Comparison of ENCODE assay signal across 8 cellular contexts in genomic region chr16:15016354-15016753, GRCh38. TPM values are rescaled to one million over a fixed set of nuclear protein-coding genes. Genes with fewer than 3 reads are reported as not detected.
A peak's percentile ranks its signal among the peaks of the same experiment; 100 is the strongest.
DNase-seq lines count a peak whose midpoint lies in the region; ATAC-seq and TF ChIP-seq lines count a peak whose summit lies in the region.
"Not testable (repeated sequence)": the region's sequence is repeated elsewhere in the genome, so short reads cannot be mapped to it uniquely, and the experiment has no call there.

No MANE protein-coding gene starts in this region.

- H3F3A ChIP-seq in OCI-LY1 (ENCODE audit: insufficient read depth, low read length), result not testable (repeated sequence)

- not testable (repeated sequence) for TF ChIP-seq POLR2A in body of pancreas (IDR thresholded peaks at IDR 0.05)

- H3K36me3 Mint-ChIP-seq in CD4-positive, alpha-beta T cell (ENCODE audit: low read depth), result peaks cover 57% of the 10 kb centered on the region
- H3K36me3 Mint-ChIP-seq in type B pancreatic cell, result peaks cover 34% of the 10 kb centered on the region

- not testable (repeated sequence) for H3K4me3 Mint-ChIP-seq in CD4-positive, alpha-beta T cell; type B pancreatic cell

- ATAC-seq in CD4-positive, alpha-beta T cell (ENCODE audit: poor library complexity); body of pancreas: not testable (repeated sequence)
- ATAC-seq in psoas muscle, result peak in 2 of 4 donors; percentile 7 to 11

- DNase-seq in CD4-positive, alpha-beta T cell; body of pancreas; psoas muscle; type B pancreatic cell (ENCODE audit: extremely low spot score, unreplicated experiment): not testable (repeated sequence)
- DNase-seq in UCSD-AML1 (lab: John Stamatoyannopoulos, UW; ENCODE audit: unreplicated experiment) (peak; percentile 38), fibroblast of lung (ENCODE audit: low read depth in 2 of 2) (peak in 1 of 2 donors; percentile 29), lung microvascular endothelial cell (ENCODE audit: low read depth in 2 of 2) (peak; percentile 58 to 78)

- not testable (repeated sequence) for H3K9me3 ChIP-seq in CD4-positive, alpha-beta T cell (ENCODE audit: control insufficient read depth, low read length); OCI-LY1 (ENCODE audit: low read length); body of pancreas; fibroblast of lung (ENCODE audit: control insufficient read depth, insufficient read depth, low read depth, low read length); psoas muscle

- H3K36me3 ChIP-seq in OCI-LY1 (ENCODE audit: insufficient read depth, low read length) (peaks cover 26% of the 10 kb centered on the region; the same call in 1 of the 2 replicates), body of pancreas (replicated peaks in 1 of 2; ENCODE audit: insufficient read depth in 1 of 2, low read depth in 2 of 2) (peaks cover 0 to 26% of the 10 kb centered on the region in 2 donors), fibroblast of lung (ENCODE audit: control insufficient read depth, insufficient read depth, low read length) (peaks cover 11% of the 10 kb centered on the region), psoas muscle (ENCODE audit: insufficient read depth in 1 of 2, low read depth in 1 of 2) (peaks cover 5 to 28% of the 10 kb centered on the region in 2 donors)

- not testable (repeated sequence) for H3K79me2 ChIP-seq in OCI-LY1 (ENCODE audit: insufficient read depth, low read length); fibroblast of lung (ENCODE audit: control insufficient read depth, insufficient read depth, low read length)

- peak overlapping the region; percentile 80 for H3K27ac Mint-ChIP-seq in CD4-positive, alpha-beta T cell
- peak overlapping the region; percentile 50 for H3K27ac Mint-ChIP-seq in type B pancreatic cell

- H4K20me1 ChIP-seq in OCI-LY1 (ENCODE audit: insufficient read depth, low read length); fibroblast of lung (ENCODE audit: control insufficient read depth, extremely low read depth, insufficient read depth, low read length): not testable (repeated sequence)

- H3K4me3 ChIP-seq in OCI-LY1 (ENCODE audit: low read depth, low read length, poor library complexity, severe bottlenecking); body of pancreas; fibroblast of lung (replicated peaks in 1 of 4; ENCODE audit: control extremely low read depth in 1 of 4, insufficient read depth in 1 of 4, low read depth in 3 of 4, low read length in 4 of 4); psoas muscle: not testable (repeated sequence)

- not testable (repeated sequence) for TF ChIP-seq CTCF in CD4-positive, alpha-beta T cell (IDR thresholded peaks at IDR 0.05); OCI-LY1 (IDR thresholded peaks at IDR 0.05; ENCODE audit: low read length); body of pancreas (IDR thresholded peaks at IDR 0.05); fibroblast of lung (conservative IDR thresholded peaks at IDR 0.05 in 1 of 2, IDR thresholded peaks at IDR 0.05 in 1 of 2; ENCODE audit: low read depth in 1 of 2, low read length in 2 of 2); psoas muscle (IDR thresholded peaks at IDR 0.05); type B pancreatic cell (conservative IDR thresholded peaks at IDR 0.05)

- not testable (repeated sequence) for H3K4me1 ChIP-seq in OCI-LY1 (ENCODE audit: insufficient read depth, low read length, severe bottlenecking)
- H3K4me1 ChIP-seq in body of pancreas (peaks cover 14% of the 10 kb centered on the region), fibroblast of lung (ENCODE audit: control insufficient read depth, extremely low read depth, insufficient read depth, low read length) (peaks cover 12% of the 10 kb centered on the region), psoas muscle (peaks cover 25% of the 10 kb centered on the region)

- H2AFZ ChIP-seq in OCI-LY1 (ENCODE audit: low read length); fibroblast of lung (ENCODE audit: low read length): not testable (repeated sequence)

- H3K9me3 Mint-ChIP-seq in CD4-positive, alpha-beta T cell; type B pancreatic cell: not testable (repeated sequence)

- not testable (repeated sequence) for H3K9ac ChIP-seq in OCI-LY1 (ENCODE audit: low read length); fibroblast of lung (ENCODE audit: insufficient read depth, low read length)

- POLR2A ChIA-PET in CD4-positive, alpha-beta T cell (lab: Charles Lee), result not testable (repeated sequence)

- peaks cover 33% of the 10 kb centered on the region for H3K4me1 Mint-ChIP-seq in CD4-positive, alpha-beta T cell (ENCODE audit: low read depth)
- not testable (repeated sequence) for H3K4me1 Mint-ChIP-seq in type B pancreatic cell (ENCODE audit: unreplicated experiment)

- not testable (repeated sequence) for H3K9me2 ChIP-seq in OCI-LY1 (ENCODE audit: low read depth, low read length)

- not testable (repeated sequence) for H3K27ac ChIP-seq in CD4-positive, alpha-beta T cell (ENCODE audit: low read depth, low read length)
- H3K27ac ChIP-seq in OCI-LY1 (ENCODE audit: low read depth, low read length, poor library complexity, severe bottlenecking), result peak overlapping the region; percentile 10
- H3K27ac ChIP-seq in body of pancreas, result peak overlapping the region in 3 of 4 donors; percentile 10 to 39 (median 20)
- peak overlapping the region; percentile 36 for H3K27ac ChIP-seq in fibroblast of lung (ENCODE audit: insufficient read depth, low read length)
- peak overlapping the region; percentile 83 for H3K27ac ChIP-seq in psoas muscle

- not testable (repeated sequence) for H3K4me2 ChIP-seq in OCI-LY1 (ENCODE audit: low read length); fibroblast of lung (ENCODE audit: extremely low read depth, insufficient read depth, low read length)

- H3K27me3 ChIP-seq in CD4-positive, alpha-beta T cell (ENCODE audit: control insufficient read depth, insufficient read depth, low read length); OCI-LY1 (ENCODE audit: insufficient read depth, low read length); body of pancreas; fibroblast of lung (ENCODE audit: control insufficient read depth, insufficient read depth, low read length); psoas muscle (ENCODE audit: insufficient read depth in 3 of 3, low read length in 2 of 3): not testable (repeated sequence)

- 74 to 93% methylated on average over 4 of the region's 4 CpGs for WGBS in body of pancreas, 2 donors
- 45 to 69% (median 46%) methylated on average over 4 of the region's 4 CpGs for WGBS in psoas muscle, 3 donors

- CTCF ChIA-PET in CD4-positive, alpha-beta T cell (lab: Charles Lee), result not testable (repeated sequence)

- intact Hi-C loops in CD4-positive, alpha-beta T cell (cut with DNase I, micrococcal nuclease); body of pancreas (cut with DNase I); psoas muscle (cut with DNase I): not testable (repeated sequence)

- not testable (repeated sequence) for H3K27me3 Mint-ChIP-seq in CD4-positive, alpha-beta T cell; type B pancreatic cell

RNA-seq across cellular contexts. Expression of gene NTAN1, which starts 39.5 kb away (rescaled TPM):
- 10 to 100 TPM; 23.1 to 24.3 TPM for total RNA-seq in CD4-positive, alpha-beta T cell
- 10 to 100 TPM in 1 of 2 donors, 1 to 10 TPM in 1; 7.9 to 29.8 TPM for total RNA-seq in body of pancreas
- total RNA-seq in fibroblast of lung, result 111 and 147 TPM in 2 replicates
- 114 and 135 TPM in 2 replicates for polyA plus RNA-seq in fibroblast of lung
- polyA plus RNA-seq in fibroblast of lung (2012), result 74.6 and 91.3 TPM in 2 replicates
- polyA minus RNA-seq in fibroblast of lung (ENCODE audit: low replicate concordance), result 90.5 and 93.1 TPM in 2 replicates
- 146 and 282 TPM in 2 replicates for total RNA-seq in lung microvascular endothelial cell
- 10 to 100 TPM; 21.8 to 34.3 (median 23.8) TPM for total RNA-seq in psoas muscle
- polyA plus RNA-seq in psoas muscle, result 10 to 100 TPM; 41.6 to 78.0 (median 54.2) TPM
- total RNA-seq in type B pancreatic cell (ENCODE audit: low replicate concordance), result 30.4 and 45.3 TPM in 2 replicates

RNA-seq across cellular contexts. Expression of gene PDXDC1, which starts 41.5 kb away (rescaled TPM):
- total RNA-seq in CD4-positive, alpha-beta T cell, result 10 to 100 TPM; 64.0 to 75.0 TPM
- total RNA-seq in body of pancreas, result 10 to 100 TPM; 63.3 to 66.2 TPM
- total RNA-seq in fibroblast of lung, result 64.7 and 68.4 TPM in 2 replicates
- 54.9 and 92.9 TPM in 2 replicates for polyA plus RNA-seq in fibroblast of lung
- polyA plus RNA-seq in fibroblast of lung (2012), result 44.6 and 70.0 TPM in 2 replicates
- 66.5 and 81.9 TPM in 2 replicates for polyA minus RNA-seq in fibroblast of lung (ENCODE audit: low replicate concordance)
- total RNA-seq in lung microvascular endothelial cell, result 68.0 and 119 TPM in 2 replicates
- total RNA-seq in psoas muscle, result 10 to 100 TPM; 52.3 to 82.5 (median 59.3) TPM
- 10 to 100 TPM; 22.1 to 45.5 (median 24.8) TPM for polyA plus RNA-seq in psoas muscle
- 130 and 198 TPM in 2 replicates for total RNA-seq in type B pancreatic cell (ENCODE audit: low replicate concordance)
